Comparison of ENCODE assay signal across 16 cellular contexts in the genomic region with DNA sequence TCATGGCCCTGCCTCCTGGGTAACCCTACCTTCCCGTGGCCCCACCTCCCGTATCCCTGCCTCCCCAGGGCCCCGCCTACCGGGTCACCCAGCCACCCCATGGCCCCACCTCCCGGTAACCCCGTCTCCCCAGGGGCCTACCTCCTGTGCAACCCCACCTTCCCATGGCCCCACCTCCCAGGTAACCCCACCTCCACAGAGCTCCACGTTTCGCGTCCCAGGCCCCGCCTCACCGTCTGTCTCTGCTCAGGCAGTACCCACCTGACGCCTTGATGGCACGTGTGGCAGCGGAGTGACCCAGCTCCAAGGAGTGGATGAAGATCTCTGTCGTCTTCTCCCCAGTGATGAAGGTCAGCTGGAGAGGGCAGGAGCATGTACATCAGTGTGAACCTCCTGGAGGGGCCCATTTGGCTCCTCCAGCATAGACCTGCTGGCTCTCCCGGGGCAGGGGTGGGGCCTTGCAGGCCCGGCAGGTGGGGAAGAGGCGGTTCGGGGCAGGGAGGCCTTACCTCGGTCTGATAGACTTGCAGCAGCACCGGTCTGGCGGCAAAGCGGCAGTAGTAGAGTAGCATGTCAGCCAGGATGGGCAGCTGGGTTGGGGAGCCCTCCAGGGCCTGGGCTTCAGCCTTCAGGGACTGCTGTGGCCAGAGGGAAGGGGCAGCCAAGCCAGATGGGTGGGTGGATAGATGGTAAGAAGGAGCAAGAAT. TPM values are rescaled to one million over a fixed set of nuclear protein-coding genes. Genes with fewer than 3 reads are reported as not detected.
A peak's percentile ranks its signal among the peaks of the same experiment; 100 is the strongest.
DNase-seq lines count a peak whose midpoint lies in the region; ATAC-seq lines count a peak whose summit lies in the region.
"Had no signal": no experiment of that assay in that cellular context is flagged by ENCODE, and none has a peak within 500 bp of the region (broad histone marks: within the 10 kb centered on the region; RNA-seq: fewer than 3 reads in every experiment).

No MANE protein-coding gene starts in this region.

- H3K4me1 Mint-ChIP-seq in activated T-cell treated with anti-CD3 and anti-CD28 coated beads, Interleukin-2, amount 50 U/mL, for 24 hours (ENCODE audit: low read depth) = no peaks in the 10 kb centered on the region
- H3K4me1 Mint-ChIP-seq in T-helper 1 cell treated with Interleukin-12 subunit alpha and Interleukin-12 subunit beta and Interleukin-4 antibody, amounts not matched to agents 30 μg/mL and 1 μg/mL, for 36 hours (ENCODE audit: low read depth) = no peaks in the 10 kb centered on the region
- peaks cover 1 to 8% of the 10 kb centered on the region in 2 donors for H3K4me1 Mint-ChIP-seq in immature natural killer cell
- H3K4me1 Mint-ChIP-seq: neural progenitor cell had no signal

- H3K9me3 Mint-ChIP-seq in activated T-cell treated with anti-CD3 and anti-CD28 coated beads, Interleukin-2, amount 50 U/mL, for 24 hours = no peaks in the 10 kb centered on the region
- H3K9me3 Mint-ChIP-seq in T-helper 1 cell treated with Interleukin-12 subunit alpha and Interleukin-12 subunit beta and Interleukin-4 antibody, amounts not matched to agents 30 μg/mL and 1 μg/mL, for 36 hours = no peaks in the 10 kb centered on the region
- no peaks in the 10 kb centered on the region for H3K9me3 Mint-ChIP-seq in immature natural killer cell
- H3K9me3 Mint-ChIP-seq: neural progenitor cell had no signal

- H3K27me3 Mint-ChIP-seq in activated T-cell treated with anti-CD3 and anti-CD28 coated beads, Interleukin-2, amount 50 U/mL, for 24 hours = no peaks in the 10 kb centered on the region
- no peaks in the 10 kb centered on the region for H3K27me3 Mint-ChIP-seq in T-helper 1 cell treated with Interleukin-12 subunit alpha and Interleukin-12 subunit beta and Interleukin-4 antibody, amounts not matched to agents 30 μg/mL and 1 μg/mL, for 36 hours (ENCODE audit: low read depth)
- peaks cover 10 to 22% (median 21%) of the 10 kb centered on the region in 3 donors for H3K27me3 Mint-ChIP-seq in immature natural killer cell (ENCODE audit: low read depth in 3 of 3)

- no peak overlapping the region for H3K4me3 Mint-ChIP-seq in activated T-cell treated with anti-CD3 and anti-CD28 coated beads, Interleukin-2, amount 50 U/mL, for 24 hours
- H3K4me3 Mint-ChIP-seq in T-helper 1 cell treated with Interleukin-12 subunit alpha and Interleukin-12 subunit beta and Interleukin-4 antibody, amounts not matched to agents 30 μg/mL and 1 μg/mL, for 36 hours = no peak overlapping the region
- H3K4me3 Mint-ChIP-seq in immature natural killer cell = peak overlapping the region in 2 of 5 donors; percentile 18 to 21
- H3K4me3 Mint-ChIP-seq: neural progenitor cell had no signal

- peak; percentile 2 for ATAC-seq in stimulated activated naive CD8-positive, alpha-beta T cell treated with anti-CD3 and anti-CD28 coated beads, Interleukin-15, Interleukin-2, amounts not matched to agents 100 U/mL and 50 U/mL, for 24 hours
- ATAC-seq in GM21528 (IDR thresholded peaks at IDR 0.05; ENCODE audit: low FRiP score, unreplicated experiment) = no peak
- no peak for ATAC-seq in GM18519 (IDR thresholded peaks at IDR 0.05; ENCODE audit: low FRiP score, unreplicated experiment)
- ATAC-seq: HepG2 had no signal

- no peak for DNase-seq in activated T-cell treated with anti-CD3 and anti-CD28 coated beads, Interleukin-2, amount 50 U/mL, for 24 hours
- no peak for DNase-seq in activated T-cell treated with anti-CD3 and anti-CD28 coated beads for 4 hours
- no peak for DNase-seq in immature natural killer cell
- no peak for DNase-seq in stimulated activated naive CD8-positive, alpha-beta T cell treated with anti-CD3 and anti-CD28 coated beads, Interleukin-15, Interleukin-2, amounts not matched to agents 100 U/mL and 50 U/mL, for 24 hours
- DNase-seq in NCI-H128 (lab: John Stamatoyannopoulos, UW; ENCODE audit: unreplicated experiment) = no peak
- DNase-seq: C1 segment of cervical spinal cord, head of caudate nucleus, mesenchymal stem cell, MM.1S, NCI-H187, NCI-H446 treated with DMSO at 0.1 percent for 48 hours had no signal

- peaks cover 73% of the 10 kb centered on the region for H3K36me3 Mint-ChIP-seq in activated T-cell treated with anti-CD3 and anti-CD28 coated beads, Interleukin-2, amount 50 U/mL, for 24 hours (ENCODE audit: low read depth)
- peaks cover 46% of the 10 kb centered on the region for H3K36me3 Mint-ChIP-seq in T-helper 1 cell treated with Interleukin-12 subunit alpha and Interleukin-12 subunit beta and Interleukin-4 antibody, amounts not matched to agents 30 μg/mL and 1 μg/mL, for 36 hours (ENCODE audit: low read depth)
- H3K36me3 Mint-ChIP-seq in immature natural killer cell = peaks cover 16 to 48% (median 22%) of the 10 kb centered on the region in 3 donors
- H3K36me3 Mint-ChIP-seq: neural progenitor cell had no signal

- H3K27ac Mint-ChIP-seq in activated T-cell treated with anti-CD3 and anti-CD28 coated beads, Interleukin-2, amount 50 U/mL, for 24 hours = peak overlapping the region; percentile 38
- H3K27ac Mint-ChIP-seq in T-helper 1 cell treated with Interleukin-12 subunit alpha and Interleukin-12 subunit beta and Interleukin-4 antibody, amounts not matched to agents 30 μg/mL and 1 μg/mL, for 36 hours = peak overlapping the region; percentile 63
- H3K27ac Mint-ChIP-seq in immature natural killer cell = peak overlapping the region in 5 of 6 donors; percentile 47 to 72 (median 53)
- H3K27ac Mint-ChIP-seq: neural progenitor cell had no signal

RNA-seq across cellular contexts. Expression of a gene that starts 18.6 kb away (rescaled TPM):
- under 1 TPM in 2 of 3 donors, not detected in 1; 0.18 to 0.57 TPM for polyA plus RNA-seq in immature natural killer cell
- polyA plus RNA-seq: HepG2 had no signal
